Comparison of ENCODE assay signal across 8 cellular contexts in the genomic region with DNA sequence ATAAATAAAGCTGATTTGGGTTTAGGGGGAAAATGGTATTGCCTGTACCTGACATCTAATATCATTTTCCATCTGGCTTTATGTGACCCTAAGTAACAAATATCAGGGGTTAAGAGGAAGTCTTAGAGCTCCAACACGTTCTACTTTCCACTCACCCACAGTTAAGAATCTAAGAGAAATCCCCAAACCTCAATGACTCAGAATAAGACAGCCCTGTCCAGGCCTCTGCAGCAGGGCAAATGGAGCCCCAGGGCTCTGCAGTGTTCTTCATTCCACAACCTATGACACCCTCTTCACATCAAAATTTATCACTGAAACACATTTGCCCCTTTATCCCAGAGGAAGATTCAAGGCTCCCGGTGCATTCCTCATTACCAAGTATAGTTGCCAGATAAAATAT. TPM values are rescaled to one million over a fixed set of nuclear protein-coding genes. Genes with fewer than 3 reads are reported as not detected.
A peak's percentile ranks its signal among the peaks of the same experiment; 100 is the strongest.
DNase-seq lines count a peak whose midpoint lies in the region; ATAC-seq and TF ChIP-seq lines count a peak whose summit lies in the region.

No MANE protein-coding gene starts in this region.

- intact Hi-C loops in PC-9 (cut with micrococcal nuclease; ENCODE audit: unreplicated experiment) (no loop called here), lower lobe of right lung (cut with DNase I) (no loop called here), Right ventricle myocardium superior (cut with DNase I) (no loop called here)

- no peaks in the 10 kb centered on the region for H3K79me2 ChIP-seq in PC-9 (ENCODE audit: low read depth)

- H3K9me3 ChIP-seq in PC-9 (ENCODE audit: insufficient read depth, low read depth) (no peaks in the 10 kb centered on the region), lower lobe of right lung (no peaks in the 10 kb centered on the region)

- no peak overlapping the region for H2AFZ ChIP-seq in PC-9

- H3K4me1 ChIP-seq in PC-9 (replicated peaks; ENCODE audit: insufficient read depth) (peaks cover 24% of the 10 kb centered on the region), lower lobe of right lung (peaks cover 4% of the 10 kb centered on the region)

- BruUV-seq in PC-9 (replicated peaks; lab: Mats Ljungman, UMichigan), result no TSS peak

- H3K36me3 ChIP-seq in PC-9 (ENCODE audit: low read depth) (no peaks in the 10 kb centered on the region), lower lobe of right lung (no peaks in the 10 kb centered on the region)

- ATAC-seq in GM19023 (IDR thresholded peaks at IDR 0.05; ENCODE audit: unreplicated experiment) (peak; percentile 99), HG02884 (IDR thresholded peaks at IDR 0.05; ENCODE audit: unreplicated experiment) (peak; percentile 100), lower lobe of right lung (peak; percentile 51 to 60), Right ventricle myocardium superior (ENCODE audit: poor library complexity) (no peak)

- no peaks in the 10 kb centered on the region for H3K9me2 ChIP-seq in PC-9 (ENCODE audit: insufficient read depth)

- TF ChIP-seq CTCF in PC-9 (conservative IDR thresholded peaks at IDR 0.05) (no peak), lower lobe of right lung (IDR thresholded peaks at IDR 0.05) (no peak)

- no peak overlapping the region for H3K4me2 ChIP-seq in PC-9

- no peak overlapping the region for H3K4me3 ChIP-seq in PC-9
- H3K4me3 ChIP-seq in lower lobe of right lung, result no peak overlapping the region

- H4K20me1 ChIP-seq in PC-9 (ENCODE audit: insufficient read depth), result no peaks in the 10 kb centered on the region

- POLR2A ChIA-PET in PC-9 (lab: Charles Lee; ENCODE audit: unreplicated experiment), result interaction anchor here (0.6 kb wide), 1 partner anchor 62 kb away, joined by 5 read pairs; no protein-coding TSS in a partner anchor

- H3K27me3 ChIP-seq in PC-9 (ENCODE audit: insufficient read depth, low read depth) (no peaks in the 10 kb centered on the region), lower lobe of right lung (ENCODE audit: low read depth) (no peaks in the 10 kb centered on the region)

- H3K27ac ChIP-seq in PC-9, result no peak overlapping the region
- no peak overlapping the region for H3K27ac ChIP-seq in lower lobe of right lung

- CTCF ChIA-PET in PC-9 (lab: Charles Lee), result no interaction called here

- DNase-seq in PC-9 (peak; percentile 22 to 58), lower lobe of right lung (no peak), activated gamma-delta T cell treated with Interleukin-2 at 50 U/mL for 16 hours (no peak), Right ventricle myocardium superior (no peak), NCI-H187 (lab: John Stamatoyannopoulos, UW) (no peak), kidney glomerular epithelial cell (lab: John Stamatoyannopoulos, UW) (no peak)

- H3F3A ChIP-seq in PC-9 (ENCODE audit: insufficient read depth, low read depth), result peaks cover 6% of the 10 kb centered on the region

RNA-seq across cellular contexts. Expression of gene TENT5A, which starts 20.3 kb away (rescaled TPM):
- 2.0 and 2.2 TPM in 2 replicates for total RNA-seq in PC-9 (2021)
- total RNA-seq in lower lobe of right lung, result 26.6 TPM
- total RNA-seq in Right ventricle myocardium superior, result 53.5 TPM

Comparison
In these comparisons a context has a peak if more than half of its experiments do, and no peak if none do; other contexts are left out.
1. DNase-seq: peak in PC-9 (2 of 2); none in lower lobe of right lung (single experiment), activated gamma-delta T cell treated with Interleukin-2 at 50 U/mL for 16 hours (single experiment), Right ventricle myocardium superior (single experiment), NCI-H187 (0 of 2) and kidney glomerular epithelial cell (single experiment).